ENCODE assay signal across 26 cellular contexts in the genomic region with DNA sequence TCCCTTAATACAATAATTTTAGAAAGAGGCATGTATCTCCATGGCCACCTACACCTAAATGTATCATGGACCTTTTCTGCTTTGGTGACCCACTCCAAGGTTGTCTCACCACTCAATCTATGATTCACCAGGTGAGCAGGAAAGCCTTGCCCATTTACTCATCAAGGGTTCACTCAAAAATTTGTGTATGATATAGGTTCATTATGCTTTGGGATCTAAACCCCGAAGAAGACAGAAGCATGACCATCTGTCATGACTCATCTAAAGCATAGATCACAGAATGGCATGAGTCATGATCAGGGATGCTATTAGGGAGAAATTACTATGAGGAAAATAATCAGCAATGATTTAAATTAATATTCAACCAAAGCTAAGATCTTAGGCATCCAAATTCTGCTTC. TPM values are rescaled to one million over a fixed set of nuclear protein-coding genes. Genes with fewer than 3 reads are reported as not detected.
DNase-seq lines count a peak whose midpoint lies in the region; ATAC-seq, FAIRE-seq and TF ChIP-seq lines count a peak whose summit lies in the region.
"Had no signal": no experiment of that assay in that cellular context is flagged by ENCODE, and none has a peak within 500 bp of the region (broad histone marks: within the 10 kb centered on the region; RNA-seq: fewer than 3 reads in every experiment).

No MANE protein-coding gene starts in this region.

- no peaks in the 10 kb centered on the region for H3K79me2 ChIP-seq in mammary epithelial cell (ENCODE audit: insufficient read depth, low read length)

- in situ Hi-C loops in mammary epithelial cell (cut with MboI; ENCODE audit: low sequenced_read_pairs in 2 of 2) = no loop called here

- H2AFZ ChIP-seq in mammary epithelial cell (ENCODE audit: low read depth, low read length) = no peak overlapping the region

- no peak overlapping the region for H3K4me3 Mint-ChIP-seq in activated T-cell treated with anti-CD3 and anti-CD28 coated beads, Interleukin-2, amount 50 U/mL, for 4 hours
- H3K4me3 Mint-ChIP-seq: CD4-positive, alpha-beta T cell; nephron; stimulated activated memory B cell treated with anti-CD40 and anti-IgM and Interleukin-4, amounts not matched to agents 10 μg/mL and 1 μg/mL and 100 μg/mL, for 72 hours had no signal

- H3K9me3 ChIP-seq in mammary epithelial cell (replicated peaks; ENCODE audit: insufficient read depth, low read length) = no peaks in the 10 kb centered on the region
- H3K9me3 ChIP-seq: gastrocnemius medialis, pancreas, thyroid gland had no signal

- no peak for FAIRE-seq in H54 (lab: Jason Lieb, UNC)
- FAIRE-seq: GM12878, pancreas had no signal

- peaks cover 12% of the 10 kb centered on the region for H3K4me1 ChIP-seq in mammary epithelial cell (ENCODE audit: insufficient read depth, low read length)
- H3K4me1 ChIP-seq: gastrocnemius medialis, pancreas, thyroid gland had no signal

- no peaks in the 10 kb centered on the region for H3K27me3 ChIP-seq in mammary epithelial cell (ENCODE audit: insufficient read depth, low read length)
- H3K27me3 ChIP-seq: gastrocnemius medialis, pancreas, thyroid gland had no signal

- peak overlapping the region; percentile 40 for H3K27ac ChIP-seq in mammary epithelial cell (ENCODE audit: insufficient read depth, low read depth, low read length)
- H3K27ac ChIP-seq: gastrocnemius medialis, HL-60, pancreas, thyroid gland had no signal

- H3K4me3 ChIP-seq in mammary epithelial cell (replicated peaks in 1 of 3; ENCODE audit: insufficient read depth in 1 of 3, low read depth in 2 of 3, low read length in 3 of 3) = no peak overlapping the region
- H3K4me3 ChIP-seq: gastrocnemius medialis, GM12878, pancreas, thyroid gland had no signal

- no peaks in the 10 kb centered on the region for H4K20me1 ChIP-seq in mammary epithelial cell (ENCODE audit: insufficient read depth, low read length)

- H3K36me3 Mint-ChIP-seq in activated T-cell treated with anti-CD3 and anti-CD28 coated beads, Interleukin-2, amount 50 U/mL, for 4 hours (ENCODE audit: insufficient read depth) = peaks cover 34% of the 10 kb centered on the region

- CTCF ChIA-PET in mammary epithelial cell (lab: Charles Lee; ENCODE audit: low non-redundant PET) = no interaction called here

- intact Hi-C loops in mammary epithelial cell (cut with micrococcal nuclease) = loop anchor here (10.0 kb wide), 1 partner anchor 335 kb away; no protein-coding TSS in a partner anchor

- dilution Hi-C loops in mammary epithelial cell (cut with HindIII; ENCODE audit: low sequenced_read_pairs) = no loop called here

- no peak overlapping the region for H3K9ac ChIP-seq in mammary epithelial cell (ENCODE audit: insufficient read depth, low read length)

- H3K27me3 Mint-ChIP-seq in activated T-cell treated with anti-CD3 and anti-CD28 coated beads, Interleukin-2, amount 50 U/mL, for 4 hours (ENCODE audit: low read depth) = no peaks in the 10 kb centered on the region
- H3K27me3 Mint-ChIP-seq: CD4-positive, alpha-beta T cell; stimulated activated memory B cell treated with anti-CD40 and anti-IgM and Interleukin-4, amounts not matched to agents 10 μg/mL and 1 μg/mL and 100 μg/mL, for 72 hours had no signal

- TF ChIP-seq CTCF in mammary epithelial cell (conservative IDR thresholded peaks at IDR 0.05 in 1 of 2, IDR thresholded peaks at IDR 0.05 in 1 of 2; ENCODE audit: extremely low read depth in 1 of 2, insufficient read depth in 1 of 2, low read depth in 1 of 2, low read length in 2 of 2) = no peak

- H3K4me2 ChIP-seq in mammary epithelial cell (ENCODE audit: insufficient read depth, low read depth, low read length) = no peak overlapping the region

- TF ChIP-seq POLR2A in H54 (IDR thresholded peaks at IDR 0.05; ENCODE audit: low read depth, low read length) = no peak

- no TSS peak for BruUV-seq in mammary epithelial cell (replicated peaks; lab: Mats Ljungman, UMichigan)

- DNase-seq in activated T-cell treated with anti-CD3 and anti-CD28 coated beads, Interleukin-2, amount 50 U/mL, for 4 hours = no peak
- DNase-seq in activated T-cell treated with anti-CD3 and anti-CD28 coated beads for 4 hours = no peak
- peak; percentile 3 for DNase-seq in M059J (ENCODE audit: low read depth)
- DNase-seq in mammary epithelial cell = peak; percentile 86
- DNase-seq in stimulated activated CD4-positive, alpha-beta T cell treated with anti-CD3 and anti-CD28 coated beads, Interleukin-2, amount 100 ng/mL, for 4 hours (ENCODE audit: low read depth) = peak; percentile 18
- DNase-seq in SKM-1 treated with dmso at 0.1 percent for 144 hours (lab: John Stamatoyannopoulos, UW; ENCODE audit: unreplicated experiment) = no peak
- DNase-seq in H54 (ENCODE audit: insufficient read length, low spot score) = no peak
- no peak for DNase-seq in NCI-H2107 treated with DMSO at 0.1 percent for 48 hours (lab: John Stamatoyannopoulos, UW; ENCODE audit: unreplicated experiment)
- DNase-seq: anterior cingulate cortex; CD4-positive, alpha-beta T cell; central memory CD4-positive, alpha-beta T cell; DMS153; erythroblast; gastrocnemius medialis; IMR-90; kidney glomerular epithelial cell; MM.1S; NCI-H1436; NCI-H526 treated with DMSO at 0.1 percent for 48 hours; pancreas; right cardiac atrium; thyroid gland had no signal

- H3K9me3 Mint-ChIP-seq in activated T-cell treated with anti-CD3 and anti-CD28 coated beads, Interleukin-2, amount 50 U/mL, for 4 hours = peaks cover 26% of the 10 kb centered on the region
- H3K9me3 Mint-ChIP-seq: nephron had no signal

- ATAC-seq in activated T-cell treated with anti-CD3 and anti-CD28 coated beads, Interleukin-2, amount 50 U/mL, for 4 hours = peak; percentile 62 to 72
- ATAC-seq: gastrocnemius medialis; GM12878; pancreas; right cardiac atrium; stimulated activated memory B cell treated with anti-CD40 and anti-IgM and Interleukin-4, amounts not matched to agents 10 μg/mL and 1 μg/mL and 100 μg/mL, for 72 hours had no signal

- WGBS in mammary epithelial cell (ENCODE audit: low coverage, missing lambda C conversion rate) = 0% methylated on average over 1 of the region's 1 CpG

- H3K36me3 ChIP-seq in mammary epithelial cell (ENCODE audit: insufficient read depth, low read length) = no peaks in the 10 kb centered on the region
- H3K36me3 ChIP-seq: gastrocnemius medialis, pancreas, thyroid gland had no signal

- H3K4me1 Mint-ChIP-seq in activated T-cell treated with anti-CD3 and anti-CD28 coated beads, Interleukin-2, amount 50 U/mL, for 4 hours (ENCODE audit: low read depth) = peaks cover 25% of the 10 kb centered on the region
- H3K4me1 Mint-ChIP-seq: nephron had no signal

RNA-seq across cellular contexts. Expression of a gene that starts 38.5 kb away (rescaled TPM):
- total RNA-seq in activated T-cell treated with anti-CD3 and anti-CD28 coated beads, Interleukin-2, amount 50 U/mL, for 4 hours = 1 to 10 TPM; 2.5 to 5.3 (median 5.2) TPM
- total RNA-seq in M059J (2014; rRNA removed; shearing (Covaris generic)) = not detected in 2 replicates
- total RNA-seq in mammary epithelial cell = under 1 TPM in 1 of 2 donors, not detected in 1; 0.26 TPM
- polyA plus RNA-seq in mammary epithelial cell = 0.42 TPM
- polyA minus RNA-seq in mammary epithelial cell = not detected
- total RNA-seq: IMR-90 had no signal
- polyA plus RNA-seq: IMR-90 had no signal

RNA-seq across cellular contexts. Expression of a gene that starts 39.9 kb away (rescaled TPM):
- 100 to 1,000 TPM; 186 to 199 (median 196) TPM for total RNA-seq in activated T-cell treated with anti-CD3 and anti-CD28 coated beads, Interleukin-2, amount 50 U/mL, for 4 hours
- 75.9 and 103 TPM in 2 replicates for total RNA-seq in M059J (2014; rRNA removed; shearing (Covaris generic))
- total RNA-seq in mammary epithelial cell = 10 to 100 TPM; 57.0 to 93.4 TPM
- 61.5 TPM for polyA plus RNA-seq in mammary epithelial cell
- polyA minus RNA-seq in mammary epithelial cell = 36.7 TPM

Comparison
In these comparisons a context has a peak if more than half of its experiments do, and no peak if none do; other contexts are left out.
1. DNase-seq: peak in M059J (single experiment), mammary epithelial cell (single experiment) and stimulated activated CD4-positive, alpha-beta T cell treated with anti-CD3 and anti-CD28 coated beads, Interleukin-2, amount 100 ng/mL, for 4 hours (single experiment); none in activated T-cell treated with anti-CD3 and anti-CD28 coated beads, Interleukin-2, amount 50 U/mL, for 4 hours (single experiment), activated T-cell treated with anti-CD3 and anti-CD28 coated beads for 4 hours (single experiment), SKM-1 treated with dmso at 0.1 percent for 144 hours (single experiment), H54 (single experiment) and NCI-H2107 treated with DMSO at 0.1 percent for 48 hours (single experiment).